Comparison of ENCODE assay signal across 15 cellular contexts in genomic region chr2:42944744-42945415, GRCh38.
DNase-seq lines count a peak whose midpoint lies in the region; ATAC-seq and TF ChIP-seq lines count a peak whose summit lies in the region.
"Had no signal": no experiment of that assay in that cellular context is flagged by ENCODE, and none has a peak within 500 bp of the region (broad histone marks: within the 10 kb centered on the region; RNA-seq: fewer than 3 reads in every experiment).

No MANE protein-coding gene starts in this region.

- H2AFZ ChIP-seq in PC-3 (ENCODE audit: low read length), result no peak overlapping the region

- no peaks in the 10 kb centered on the region for H3K4me1 ChIP-seq in PC-3 (ENCODE audit: insufficient read depth, low read length)

- no peaks in the 10 kb centered on the region for H3K9me3 ChIP-seq in PC-3 (ENCODE audit: low read length)
- H3K9me3 ChIP-seq: heart right ventricle, lower lobe of right lung, ovary, tibial artery had no signal

- no peak overlapping the region for H3K9ac ChIP-seq in PC-3 (ENCODE audit: low read length)

- no peak overlapping the region for H3K4me3 ChIP-seq in PC-3 (ENCODE audit: low read length)
- no peak overlapping the region for H3K4me3 ChIP-seq in epithelial cell of esophagus (ENCODE audit: low read length)
- H3K4me3 ChIP-seq: heart right ventricle, lower lobe of right lung, ovary, tibial artery had no signal

- H3F3A ChIP-seq in PC-3 (ENCODE audit: low read length, unreplicated experiment), result no peaks in the 10 kb centered on the region

- no peak overlapping the region for H3K4me3 Mint-ChIP-seq in activated CD8-positive, alpha-beta T cell treated with anti-CD3 and anti-CD28 coated beads, Interleukin-2, amount 10 ng/mL, durations not matched to agents 7 days and 5 days
- H3K4me3 Mint-ChIP-seq: CD8-positive, alpha-beta T cell had no signal

- intact Hi-C loops in PC-3 (cut with micrococcal nuclease), result loop anchor here (5.0 kb wide), 1 partner anchor 88 kb away; no protein-coding TSS in a partner anchor

- no peaks in the 10 kb centered on the region for H3K27me3 ChIP-seq in PC-3 (ENCODE audit: low read length)
- H3K27me3 ChIP-seq: heart right ventricle, ovary, tibial artery had no signal

- TF ChIP-seq CTCF in PC-3 (conservative IDR thresholded peaks at IDR 0.05; ENCODE audit: low read depth, low read length) (no peak), epithelial cell of esophagus (IDR thresholded peaks at IDR 0.05; ENCODE audit: insufficient read depth, low read depth, low read length, missing control alignments) (no peak)

- in situ Hi-C loops in ACHN (cut with HindIII; ENCODE audit: low pct_ligation_motif_present, low pct_unique_long_range_greater_than_20kb, low sequenced_read_pairs), result no loop called here

- no peaks in the 10 kb centered on the region for H3K9me2 ChIP-seq in PC-3 (replicated peaks; ENCODE audit: low read length)

- peaks cover 2% of the 10 kb centered on the region for H3K27me3 Mint-ChIP-seq in activated CD8-positive, alpha-beta T cell treated with anti-CD3 and anti-CD28 coated beads, Interleukin-2, amount 10 ng/mL, durations not matched to agents 7 days and 5 days (ENCODE audit: low read depth)

- H3K4me2 ChIP-seq in PC-3 (ENCODE audit: low read length), result no peak overlapping the region

- peak; percentile 64 for ATAC-seq in PC-3
- no peak for ATAC-seq in activated CD8-positive, alpha-beta T cell treated with anti-CD3 and anti-CD28 coated beads, Interleukin-2, amount 10 ng/mL, durations not matched to agents 7 days and 5 days
- no peak for ATAC-seq in GM18907 (IDR thresholded peaks at IDR 0.05; ENCODE audit: unreplicated experiment)
- ATAC-seq: CD8-positive, alpha-beta T cell; heart right ventricle; lower lobe of right lung had no signal

- CTCF ChIA-PET in PC-3 (lab: Charles Lee), result no interaction called here
- CTCF ChIA-PET in activated CD8-positive, alpha-beta T cell treated with anti-CD3 and anti-CD28 coated beads, Interleukin-2, amount 10 ng/mL, durations not matched to agents 7 days and 5 days (lab: Charles Lee), result interaction anchor here (0.7 to 5.8 kb wide), 6 partner anchors 117 to 597 kb away, joined by 3 to 89 read pairs (median 4); partner anchors contain the start of gene ZFP36L2

- POLR2A ChIA-PET in PC-3 (lab: Charles Lee; ENCODE audit: unreplicated experiment), result interaction anchor here (0.5 kb wide), 1 partner anchor 104 kb away, joined by 3 read pairs; no protein-coding TSS in a partner anchor
- POLR2A ChIA-PET in activated CD8-positive, alpha-beta T cell treated with anti-CD3 and anti-CD28 coated beads, Interleukin-2, amount 10 ng/mL, durations not matched to agents 7 days and 5 days (lab: Charles Lee), result no interaction called here

- peak; percentile 24 for DNase-seq in ACHN
- DNase-seq in ELR (ENCODE audit: low read depth), result peak; percentile 78
- DNase-seq in PC-3, result peak; percentile 66
- peak; percentile 39 for DNase-seq in epithelial cell of esophagus (ENCODE audit: low read depth)
- no peak for DNase-seq in islet precursor cell
- no peak for DNase-seq in activated CD8-positive, alpha-beta T cell treated with anti-CD3 and anti-CD28 coated beads, Interleukin-2, amount 10 ng/mL, durations not matched to agents 7 days and 5 days
- no peak for DNase-seq in stimulated activated CD8-positive, alpha-beta memory T cell treated with anti-CD3 and anti-CD28 coated beads, Interleukin-4, amount 100 ng/mL, for 48 hours
- DNase-seq: activated CD4-positive, alpha-beta T cell treated with anti-CD3 and anti-CD28 coated beads, Interleukin-2, amount 50 U/mL, for 48 hours; activated effector memory CD4-positive, alpha-beta T cell treated with anti-CD3 and anti-CD28 coated beads, Interleukin-2, amount 50 U/mL, for 16 hours; CD8-positive, alpha-beta T cell; heart right ventricle; lower lobe of right lung; ovary; tibial artery had no signal

- H3K9me3 Mint-ChIP-seq in activated CD8-positive, alpha-beta T cell treated with anti-CD3 and anti-CD28 coated beads, Interleukin-2, amount 10 ng/mL, durations not matched to agents 7 days and 5 days (ENCODE audit: insufficient read depth), result no peaks in the 10 kb centered on the region
- H3K9me3 Mint-ChIP-seq: CD8-positive, alpha-beta T cell had no signal

- no peaks in the 10 kb centered on the region for H3K79me2 ChIP-seq in PC-3 (ENCODE audit: low read length)

- no peak overlapping the region for H3K27ac ChIP-seq in PC-3 (ENCODE audit: low read length)
- H3K27ac ChIP-seq: lower lobe of right lung, ovary, tibial artery had no signal

- H4K20me1 ChIP-seq in PC-3 (ENCODE audit: low read length), result no peaks in the 10 kb centered on the region

- BruUV-seq in PC-3 (replicated peaks; lab: Mats Ljungman, UMichigan), result no TSS peak

- no peaks in the 10 kb centered on the region for H3K36me3 ChIP-seq in PC-3 (ENCODE audit: low read depth, low read length)
- H3K36me3 ChIP-seq: heart right ventricle, lower lobe of right lung, ovary, tibial artery had no signal

- H3K27ac Mint-ChIP-seq in activated CD8-positive, alpha-beta T cell treated with anti-CD3 and anti-CD28 coated beads, Interleukin-2, amount 10 ng/mL, durations not matched to agents 7 days and 5 days, result no peak overlapping the region
- H3K27ac Mint-ChIP-seq: CD8-positive, alpha-beta T cell had no signal

- no peaks in the 10 kb centered on the region for H3K36me3 Mint-ChIP-seq in activated CD8-positive, alpha-beta T cell treated with anti-CD3 and anti-CD28 coated beads, Interleukin-2, amount 10 ng/mL, durations not matched to agents 7 days and 5 days (ENCODE audit: low read depth)
- H3K36me3 Mint-ChIP-seq: CD8-positive, alpha-beta T cell had no signal

- H3K4me1 Mint-ChIP-seq in activated CD8-positive, alpha-beta T cell treated with anti-CD3 and anti-CD28 coated beads, Interleukin-2, amount 10 ng/mL, durations not matched to agents 7 days and 5 days (ENCODE audit: low read depth), result peaks cover 4% of the 10 kb centered on the region

Comparison
In these comparisons a context has a peak if more than half of its experiments do, and no peak if none do; other contexts are left out.
1. DNase-seq: peak in ACHN (single experiment), ELR (single experiment), PC-3 (single experiment) and epithelial cell of esophagus (single experiment); none in islet precursor cell (single experiment), activated CD8-positive, alpha-beta T cell treated with anti-CD3 and anti-CD28 coated beads, Interleukin-2, amount 10 ng/mL, durations not matched to agents 7 days and 5 days (single experiment) and stimulated activated CD8-positive, alpha-beta memory T cell treated with anti-CD3 and anti-CD28 coated beads, Interleukin-4, amount 100 ng/mL, for 48 hours (single experiment).